ENCODE assay signal across 13 cellular contexts in the genomic region with DNA sequence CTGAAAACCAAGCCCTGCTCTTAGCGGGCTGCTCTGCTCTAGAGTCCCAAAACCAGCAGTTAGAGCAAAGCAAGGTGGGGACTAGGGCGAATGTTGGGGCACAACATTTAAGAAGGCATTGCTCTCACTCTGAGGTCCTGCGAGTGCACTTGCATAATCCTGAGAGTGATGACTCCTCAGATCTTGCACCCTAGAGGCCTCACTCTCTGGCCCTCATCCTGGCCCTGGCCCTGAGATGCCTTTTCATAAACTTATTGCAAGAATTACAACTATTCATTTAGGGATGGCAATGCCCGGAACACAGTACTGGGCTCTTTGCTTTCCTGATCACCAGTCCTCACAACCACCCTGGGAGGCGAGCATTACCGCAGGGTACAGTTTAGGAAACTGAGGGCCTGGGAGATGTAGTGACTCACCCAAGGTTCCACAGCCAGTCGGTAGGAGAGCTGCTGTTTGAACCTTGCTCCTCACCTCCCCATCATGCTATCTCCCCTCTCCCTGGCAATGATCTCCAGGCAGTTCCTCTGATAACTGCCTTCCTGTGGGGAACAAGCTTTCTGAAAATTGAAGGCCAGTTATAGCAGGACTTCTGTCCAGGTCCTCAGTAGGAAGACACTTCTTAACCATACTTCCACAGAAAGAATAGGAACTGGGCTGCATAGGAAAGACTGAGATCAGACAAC.
DNase-seq lines count a peak whose midpoint lies in the region; ATAC-seq, FAIRE-seq and TF ChIP-seq lines count a peak whose summit lies in the region.
"Had no signal": no experiment of that assay in that cellular context is flagged by ENCODE, and none has a peak within 500 bp of the region (broad histone marks: within the 10 kb centered on the region; RNA-seq: fewer than 3 reads in every experiment).

No MANE protein-coding gene starts in this region.

- DNase-seq in EH (ENCODE audit: low read depth), result peak; percentile 37
- DNase-seq in colonic mucosa, result no peak
- no peak for DNase-seq in HepG2 (ENCODE audit: low spot score)
- DNase-seq in stimulated activated effector memory CD8-positive, alpha-beta T cell treated with anti-CD3 and anti-CD28 coated beads, Interleukin-12 subunit alpha, Interleukin-12 subunit beta, amount 100 ng/mL, for 72 hours (ENCODE audit: low spot score in 2 of 2), result no peak
- no peak for DNase-seq in CD4-positive, alpha-beta memory T cell
- DNase-seq in brain microvascular endothelial cell, result no peak
- DNase-seq in stimulated activated CD4-positive, alpha-beta T cell treated with anti-CD3 and anti-CD28 coated beads, Interleukin-2, amount 100 ng/mL, for 24 hours, result no peak
- DNase-seq in activated CD8-positive, alpha-beta T cell treated with anti-CD3 and anti-CD28 coated beads, Interleukin-2, amount 10 ng/mL, durations not matched to agents 7 days and 5 days, result no peak
- DNase-seq: activated CD8-positive, alpha-beta memory T cell treated with anti-CD3 and anti-CD28 coated beads, Interleukin-2, amount 10 ng/mL, durations not matched to agents 7 days and 5 days; NCI-H1930; stimulated activated CD8-positive, alpha-beta memory T cell treated with anti-CD3 and anti-CD28 coated beads, Interleukin-4, amount 100 ng/mL, for 48 hours; T-helper 17 cell had no signal

- intact Hi-C loops in colonic mucosa (cut with DNase I), result no loop called here
- intact Hi-C loops in HepG2 (cut with micrococcal nuclease; ENCODE audit: unreplicated experiment), result no loop called here
- intact Hi-C loops in CD4-positive, alpha-beta memory T cell (cut with micrococcal nuclease), result no loop called here

- no peak overlapping the region for H3K9ac ChIP-seq in colonic mucosa (ENCODE audit: low read depth in 2 of 2, low read length in 2 of 2)
- H3K9ac ChIP-seq in HepG2 (ENCODE audit: insufficient read depth, low read depth, low read length), result no peak overlapping the region

- H3K27ac ChIP-seq in colonic mucosa (peak overlapping the region; percentile 28), HepG2 (ENCODE audit: extremely low read length, insufficient read depth, low read length) (no peak overlapping the region), brain microvascular endothelial cell (no peak overlapping the region)
- no peak overlapping the region for H3K27ac ChIP-seq in CD4-positive, alpha-beta memory T cell (ENCODE audit: low read depth, low read length)

- no peaks in the 10 kb centered on the region for H3K36me3 Mint-ChIP-seq in stimulated activated effector memory CD8-positive, alpha-beta T cell treated with anti-CD3 and anti-CD28 coated beads, Interleukin-12 subunit alpha, Interleukin-12 subunit beta, amount 100 ng/mL, for 72 hours
- no peaks in the 10 kb centered on the region for H3K36me3 Mint-ChIP-seq in CD4-positive, alpha-beta memory T cell
- H3K36me3 Mint-ChIP-seq in activated CD8-positive, alpha-beta T cell treated with anti-CD3 and anti-CD28 coated beads, Interleukin-2, amount 10 ng/mL, durations not matched to agents 7 days and 5 days (ENCODE audit: low read depth), result no peaks in the 10 kb centered on the region
- H3K36me3 Mint-ChIP-seq: activated CD8-positive, alpha-beta memory T cell treated with anti-CD3 and anti-CD28 coated beads, Interleukin-2, amount 10 ng/mL, durations not matched to agents 7 days and 5 days; memory B cell had no signal

- in situ Hi-C loops in HepG2 (cut with HindIII; ENCODE audit: extremely low pct_ligation_motif_present, low pct_unique_long_range_greater_than_20kb) (no loop called here), brain microvascular endothelial cell (cut with HindIII; ENCODE audit: low pct_ligation_motif_present, low sequenced_read_pairs) (no loop called here)

- no peaks in the 10 kb centered on the region for H3K9me3 ChIP-seq in colonic mucosa
- no peaks in the 10 kb centered on the region for H3K9me3 ChIP-seq in HepG2 (ENCODE audit: low read length)
- no peaks in the 10 kb centered on the region for H3K9me3 ChIP-seq in CD4-positive, alpha-beta memory T cell (ENCODE audit: control insufficient read depth in 1 of 2, low read length in 2 of 2)

- H3K9me3 Mint-ChIP-seq in stimulated activated effector memory CD8-positive, alpha-beta T cell treated with anti-CD3 and anti-CD28 coated beads, Interleukin-12 subunit alpha, Interleukin-12 subunit beta, amount 100 ng/mL, for 72 hours, result no peaks in the 10 kb centered on the region
- peaks cover 0 to 2% (median 0%) of the 10 kb centered on the region in 8 donors for H3K9me3 Mint-ChIP-seq in CD4-positive, alpha-beta memory T cell
- H3K9me3 Mint-ChIP-seq in activated CD8-positive, alpha-beta T cell treated with anti-CD3 and anti-CD28 coated beads, Interleukin-2, amount 10 ng/mL, durations not matched to agents 7 days and 5 days (ENCODE audit: insufficient read depth), result no peaks in the 10 kb centered on the region
- H3K9me3 Mint-ChIP-seq: memory B cell had no signal

- H4K20me1 ChIP-seq in HepG2 (ENCODE audit: insufficient read depth, low read length), result no peaks in the 10 kb centered on the region

- no peak overlapping the region for H2AFZ ChIP-seq in HepG2 (ENCODE audit: low read length)

- no peak for TF ChIP-seq RAD21 in HepG2 (CRISPR knock-in tag; IDR thresholded peaks at IDR 0.05)

- FAIRE-seq in HepG2 (lab: Jason Lieb, UNC), result no peak

- TF ChIP-seq CTCF in colonic mucosa (IDR thresholded peaks at IDR 0.05) (no peak), HepG2 (CRISPR knock-in tag; IDR thresholded peaks at IDR 0.05) (no peak), brain microvascular endothelial cell (IDR thresholded peaks at IDR 0.05; ENCODE audit: low read depth, low read length, missing control alignments) (no peak)

- TF ChIP-seq EP300 in HepG2 (IDR thresholded peaks at IDR 0.05; ENCODE audit: low read depth in 2 of 2, low read length in 2 of 2), result no peak
- TF ChIP-seq EP300 in HepG2 (CRISPR knock-in tag; IDR thresholded peaks at IDR 0.05; ENCODE audit: borderline replicate concordance), result no peak

- H3K79me2 ChIP-seq in HepG2 (ENCODE audit: insufficient read depth, low read length), result no peaks in the 10 kb centered on the region

- H3K27ac Mint-ChIP-seq in stimulated activated effector memory CD8-positive, alpha-beta T cell treated with anti-CD3 and anti-CD28 coated beads, Interleukin-12 subunit alpha, Interleukin-12 subunit beta, amount 100 ng/mL, for 72 hours, result no peak overlapping the region
- no peak overlapping the region for H3K27ac Mint-ChIP-seq in CD4-positive, alpha-beta memory T cell
- H3K27ac Mint-ChIP-seq in activated CD8-positive, alpha-beta T cell treated with anti-CD3 and anti-CD28 coated beads, Interleukin-2, amount 10 ng/mL, durations not matched to agents 7 days and 5 days, result no peak overlapping the region
- H3K27ac Mint-ChIP-seq: activated CD8-positive, alpha-beta memory T cell treated with anti-CD3 and anti-CD28 coated beads, Interleukin-2, amount 10 ng/mL, durations not matched to agents 7 days and 5 days; memory B cell; T-helper 17 cell had no signal

- H3K27me3 Mint-ChIP-seq in CD4-positive, alpha-beta memory T cell, result peaks cover 7 to 17% of the 10 kb centered on the region in 2 donors
- H3K27me3 Mint-ChIP-seq in activated CD8-positive, alpha-beta T cell treated with anti-CD3 and anti-CD28 coated beads, Interleukin-2, amount 10 ng/mL, durations not matched to agents 7 days and 5 days (ENCODE audit: low read depth), result peaks cover 14% of the 10 kb centered on the region

- 80% methylated on average over 7 of the region's 7 CpGs for WGBS in HepG2 (ENCODE audit: low lambda C conversion rate)

- H3K4me2 ChIP-seq in HepG2 (ENCODE audit: low read depth, low read length), result 0 out of 2 replicates have a peak overlapping the region, but pooled peaks have one; percentile 0

- no peaks in the 10 kb centered on the region for H3K4me1 Mint-ChIP-seq in stimulated activated effector memory CD8-positive, alpha-beta T cell treated with anti-CD3 and anti-CD28 coated beads, Interleukin-12 subunit alpha, Interleukin-12 subunit beta, amount 100 ng/mL, for 72 hours
- H3K4me1 Mint-ChIP-seq in CD4-positive, alpha-beta memory T cell, result peaks cover 0 to 1% (median 0%) of the 10 kb centered on the region in 4 donors
- peaks cover under 1% of the 10 kb centered on the region for H3K4me1 Mint-ChIP-seq in activated CD8-positive, alpha-beta T cell treated with anti-CD3 and anti-CD28 coated beads, Interleukin-2, amount 10 ng/mL, durations not matched to agents 7 days and 5 days (ENCODE audit: low read depth)
- H3K4me1 Mint-ChIP-seq: activated CD8-positive, alpha-beta memory T cell treated with anti-CD3 and anti-CD28 coated beads, Interleukin-2, amount 10 ng/mL, durations not matched to agents 7 days and 5 days had no signal

- H3K27me3 ChIP-seq in colonic mucosa, result no peaks in the 10 kb centered on the region
- no peaks in the 10 kb centered on the region for H3K27me3 ChIP-seq in HepG2 (ENCODE audit: control insufficient read depth in 1 of 2, insufficient read depth in 2 of 2, low read length in 2 of 2)
- H3K27me3 ChIP-seq in CD4-positive, alpha-beta memory T cell (ENCODE audit: insufficient read depth, low read length), result no peaks in the 10 kb centered on the region
- H3K27me3 ChIP-seq in brain microvascular endothelial cell (replicated peaks), result no peaks in the 10 kb centered on the region

- no peak overlapping the region for H3K4me3 Mint-ChIP-seq in stimulated activated effector memory CD8-positive, alpha-beta T cell treated with anti-CD3 and anti-CD28 coated beads, Interleukin-12 subunit alpha, Interleukin-12 subunit beta, amount 100 ng/mL, for 72 hours
- no peak overlapping the region for H3K4me3 Mint-ChIP-seq in CD4-positive, alpha-beta memory T cell
- H3K4me3 Mint-ChIP-seq in activated CD8-positive, alpha-beta T cell treated with anti-CD3 and anti-CD28 coated beads, Interleukin-2, amount 10 ng/mL, durations not matched to agents 7 days and 5 days, result no peak overlapping the region
- H3K4me3 Mint-ChIP-seq: activated CD8-positive, alpha-beta memory T cell treated with anti-CD3 and anti-CD28 coated beads, Interleukin-2, amount 10 ng/mL, durations not matched to agents 7 days and 5 days; memory B cell; T-helper 17 cell had no signal

- H3K4me3 ChIP-seq in colonic mucosa, result no peak overlapping the region
- H3K4me3 ChIP-seq in HepG2 (replicated peaks in 1 of 3; ENCODE audit: insufficient read depth in 1 of 3, low read depth in 2 of 3, low read length in 3 of 3), result no peak overlapping the region
- H3K4me3 ChIP-seq in CD4-positive, alpha-beta memory T cell (ENCODE audit: low read length in 2 of 2), result no peak overlapping the region
- H3K4me3 ChIP-seq in brain microvascular endothelial cell (ENCODE audit: low read depth, low read length), result no peak overlapping the region

- CTCF ChIA-PET in HepG2 (lab: Yijun Ruan, JAX; ENCODE audit: low intra/inter-chr PET ratio, low total read pairs), result no interaction called here
- CTCF ChIA-PET in CD4-positive, alpha-beta memory T cell (lab: Charles Lee; ENCODE audit: partially characterized antibody), result interaction anchor here (1.2 kb wide), 1 partner anchor 25 kb away, joined by 5 read pairs; no protein-coding TSS in a partner anchor
- CTCF ChIA-PET in activated CD8-positive, alpha-beta T cell treated with anti-CD3 and anti-CD28 coated beads, Interleukin-2, amount 10 ng/mL, durations not matched to agents 7 days and 5 days (lab: Charles Lee), result interaction anchor here (1.2 kb wide), 1 partner anchor 25 kb away, joined by 6 read pairs; no protein-coding TSS in a partner anchor

- no TSS peak for BruUV-seq in HepG2 (replicated peaks; lab: Mats Ljungman, UMichigan)

- H3K36me3 ChIP-seq in colonic mucosa (no peaks in the 10 kb centered on the region), HepG2 (replicated peaks in 1 of 2; ENCODE audit: control insufficient read depth in 1 of 2, insufficient read depth in 2 of 2, low read length in 2 of 2) (peaks cover 2 to 9% of the 10 kb centered on the region in 2 experiments; a peak in 2 of 5 replicates), brain microvascular endothelial cell (replicated peaks) (peaks cover 12% of the 10 kb centered on the region)
- no peaks in the 10 kb centered on the region for H3K36me3 ChIP-seq in CD4-positive, alpha-beta memory T cell (ENCODE audit: insufficient read depth, low read length)

- no peak for TF ChIP-seq POLR2A in HepG2 (IDR thresholded peaks at IDR 0.05; ENCODE audit: insufficient read depth in 1 of 2, low read depth in 2 of 2, low read length in 2 of 2)

- POLR2A ChIA-PET in HepG2 (lab: Yijun Ruan, JAX), result interaction anchor here (1.6 kb wide), 1 partner anchor 12 kb away, joined by 4 read pairs; no protein-coding TSS in a partner anchor
- POLR2A ChIA-PET in CD4-positive, alpha-beta memory T cell (lab: Charles Lee; ENCODE audit: partially characterized antibody), result no interaction called here
- POLR2A ChIA-PET in activated CD8-positive, alpha-beta T cell treated with anti-CD3 and anti-CD28 coated beads, Interleukin-2, amount 10 ng/mL, durations not matched to agents 7 days and 5 days (lab: Charles Lee), result no interaction called here

- peak; percentile 38; the same call in 2 of the 3 replicates for ATAC-seq in HepG2
- ATAC-seq in stimulated activated effector memory CD8-positive, alpha-beta T cell treated with anti-CD3 and anti-CD28 coated beads, Interleukin-12 subunit alpha, Interleukin-12 subunit beta, amount 100 ng/mL, for 72 hours, result peak; percentile 5
- no peak for ATAC-seq in activated CD8-positive, alpha-beta T cell treated with anti-CD3 and anti-CD28 coated beads, Interleukin-2, amount 10 ng/mL, durations not matched to agents 7 days and 5 days
- ATAC-seq: activated CD8-positive, alpha-beta memory T cell treated with anti-CD3 and anti-CD28 coated beads, Interleukin-2, amount 10 ng/mL, durations not matched to agents 7 days and 5 days; T-helper 17 cell had no signal

- H3K4me1 ChIP-seq in colonic mucosa (no peaks in the 10 kb centered on the region), HepG2 (ENCODE audit: insufficient read depth, low read length) (peaks cover 68% of the 10 kb centered on the region)
- H3K4me1 ChIP-seq in CD4-positive, alpha-beta memory T cell (ENCODE audit: insufficient read depth, low read length), result no peaks in the 10 kb centered on the region
